ENCODE assay signal across 8 cellular contexts in genomic region chr3:122794779-122795673, GRCh38. TPM values are rescaled to one million over a fixed set of nuclear protein-coding genes. Genes with fewer than 3 reads are reported as not detected.
DNase-seq lines count a peak whose midpoint lies in the region; ATAC-seq and TF ChIP-seq lines count a peak whose summit lies in the region.

Gene SLC49A4 (plus strand): TSS chr3:122795069. CDS start chr3:122795193, 124 bp downstream.

- intact Hi-C loops in Panc1 (cut with micrococcal nuclease; ENCODE audit: unreplicated experiment), result no loop called here
- intact Hi-C loops in adrenal gland (cut with DNase I), result no loop called here
- intact Hi-C loops in sciatic nerve (cut with DNase I), result no loop called here

- BruUV-seq in Panc1 (replicated peaks; lab: Mats Ljungman, UMichigan), result no TSS peak

- in situ Hi-C loops in Panc1 (cut with HindIII; ENCODE audit: low pct_unique_long_range_greater_than_20kb, low sequenced_read_pairs), result no loop called here

- CTCF ChIA-PET in Panc1 (lab: Charles Lee), result no interaction called here

- DNase-seq in GM12865 (ENCODE audit: low read depth) (peak; percentile 84), Panc1 (ENCODE audit: low read depth, low spot score) (peak; percentile 20), adrenal gland (peak; percentile 68 to 80 (median 78)), right atrium auricular region (ENCODE audit: low spot score) (peak; percentile 69), sciatic nerve (ENCODE audit: low spot score) (peak; percentile 81), NOMO-1 treated with DMSO at 0.1 percent for 48 hours (lab: John Stamatoyannopoulos, UW; ENCODE audit: unreplicated experiment) (no peak), NCI-H774 (lab: John Stamatoyannopoulos, UW) (no peak)

- 0 to 1% (median 0%) methylated on average over 16 to 84 of the region's 84 CpGs for WGBS in adrenal gland, 4 donors

- POLR2A ChIA-PET in Panc1 (lab: Charles Lee), result interaction anchor here (0.6 kb wide), 1 partner anchor 249 kb away, joined by 3 read pairs; no protein-coding TSS in a partner anchor

- TF ChIP-seq POLR2A in adrenal gland (IDR thresholded peaks at IDR 0.05), result peak; percentile 89 to 93

- peak; percentile 77 for ATAC-seq in HG02623 (IDR thresholded peaks at IDR 0.05; ENCODE audit: unreplicated experiment)
- peak; percentile 94 for ATAC-seq in Panc1
- peak; percentile 85 for ATAC-seq in sciatic nerve

- TF ChIP-seq CTCF in GM12865 (IDR thresholded peaks at IDR 0.05; ENCODE audit: insufficient read depth, low read depth, low read length, missing control alignments) (no peak), Panc1 (IDR thresholded peaks at IDR 0.05) (no peak), adrenal gland (IDR thresholded peaks at IDR 0.05) (no peak), right atrium auricular region (IDR thresholded peaks at IDR 0.05) (no peak)

- H3K4me1 ChIP-seq in Panc1 (ENCODE audit: control insufficient read depth, insufficient read depth, low read length) (peaks cover 13% of the 10 kb centered on the region), adrenal gland (replicated peaks in 1 of 2) (peaks cover 5 to 34% of the 10 kb centered on the region in 2 donors), right atrium auricular region (peaks cover 0 to 14% of the 10 kb centered on the region in 2 donors)

- H3K27me3 ChIP-seq in Panc1 (ENCODE audit: control insufficient read depth, insufficient read depth, low read length) (no peaks in the 10 kb centered on the region), adrenal gland (no peaks in the 10 kb centered on the region), right atrium auricular region (no peaks in the 10 kb centered on the region)

- H3K9me3 ChIP-seq in Panc1 (ENCODE audit: control insufficient read depth, insufficient read depth, low read depth, low read length) (no peaks in the 10 kb centered on the region), adrenal gland (replicated peaks in 1 of 3) (no peaks in the 10 kb centered on the region), right atrium auricular region (no peaks in the 10 kb centered on the region)

- H3K36me3 ChIP-seq in Panc1 (ENCODE audit: control insufficient read depth, insufficient read depth, low read length) (no peaks in the 10 kb centered on the region), adrenal gland (replicated peaks in 1 of 2) (no peaks in the 10 kb centered on the region), right atrium auricular region (no peaks in the 10 kb centered on the region)

- H3K4me3 ChIP-seq in GM12865 (ENCODE audit: low read depth, low read length), result peak within 1 kb of the TSS; percentile 79
- peak within 1 kb of the TSS; percentile 76 to 95 for H3K4me3 ChIP-seq in Panc1 (ENCODE audit: low read depth in 2 of 2, low read length in 2 of 2)
- peak within 1 kb of the TSS; percentile 39 to 82 (median 58) for H3K4me3 ChIP-seq in adrenal gland
- H3K4me3 ChIP-seq in right atrium auricular region, result peak within 1 kb of the TSS; percentile 76 to 87

- peak within 1 kb of the TSS; percentile 91 for H3K27ac ChIP-seq in Panc1 (ENCODE audit: low read length)
- H3K27ac ChIP-seq in adrenal gland, result peak within 1 kb of the TSS; percentile 47 to 98 (median 94)
- peak within 1 kb of the TSS; percentile 96 to 97 for H3K27ac ChIP-seq in right atrium auricular region

RNA-seq across cellular contexts. Expression of gene SLC49A4, which starts in this region (rescaled TPM):
- total RNA-seq in Panc1 (2021; ENCODE audit: unreplicated experiment) (15.9 TPM), adrenal gland (10 to 100 TPM; 13.5 to 40.8 (median 24.0) TPM), right atrium auricular region (10 to 100 TPM; 22.9 to 25.7 TPM), sciatic nerve (12.8 TPM)
- polyA plus RNA-seq in Panc1 (2012; ENCODE audit: insufficient read length), result 11.3 TPM
- polyA plus RNA-seq in adrenal gland, result 10 to 100 TPM in 1 of 3 donors, 1 to 10 TPM in 2; 2.2 to 16.3 (median 4.9) TPM

Comparison
In these comparisons a context has a peak if more than half of its experiments do, and no peak if none do; other contexts are left out.
1. DNase-seq: peak in GM12865 (single experiment), Panc1 (single experiment), adrenal gland (7 of 7), right atrium auricular region (single experiment) and sciatic nerve (single experiment); none in NOMO-1 treated with DMSO at 0.1 percent for 48 hours (single experiment) and NCI-H774 (single experiment).
2. Peak in every context shown above with its lines, with median percentiles within 50 percentile points of each other: H3K4me3 ChIP-seq, ATAC-seq and H3K27ac ChIP-seq.